ENCODE assay signal across 12 cellular contexts in genomic region chr11:27719575-27719925, GRCh38. TPM values are rescaled to one million over a fixed set of nuclear protein-coding genes. Genes with fewer than 3 reads are reported as not detected.
DNase-seq lines count a peak whose midpoint lies in the region; ATAC-seq, FAIRE-seq and TF ChIP-seq lines count a peak whose summit lies in the region.
"Had no signal": no experiment of that assay in that cellular context is flagged by ENCODE, and none has a peak within 500 bp of the region (broad histone marks: within the 10 kb centered on the region; RNA-seq: fewer than 3 reads in every experiment).

No MANE protein-coding gene starts in this region.

- H3K4me1 Mint-ChIP-seq in stimulated activated naive CD8-positive, alpha-beta T cell treated with anti-CD3 and anti-CD28 coated beads, Interleukin-15, amount 100 ng/mL, for 72 hours, result peaks cover 36% of the 10 kb centered on the region
- peaks cover 0 to 17% (median 6%) of the 10 kb centered on the region in 4 donors for H3K4me1 Mint-ChIP-seq in CD4-positive, alpha-beta memory T cell

- no peak for DNase-seq in AG09309 (ENCODE audit: low read depth)
- peak; percentile 65 for DNase-seq in NCI-H69 (lab: John Stamatoyannopoulos, UW)
- no peak for DNase-seq in esophagus muscularis mucosa (ENCODE audit: extremely low spot score)
- DNase-seq in pancreas, result no peak
- DNase-seq in stimulated activated naive CD8-positive, alpha-beta T cell treated with anti-CD3 and anti-CD28 coated beads, Interleukin-15, amount 100 ng/mL, for 72 hours, result no peak
- no peak for DNase-seq in activated CD8-positive, alpha-beta memory T cell treated with anti-CD3 and anti-CD28 coated beads for 24 hours
- no peak for DNase-seq in CD4-positive, alpha-beta memory T cell
- DNase-seq: activated effector memory CD4-positive, alpha-beta T cell treated with anti-CD3 and anti-CD28 coated beads, Interleukin-2, amount 50 U/mL, for 16 hours; midbrain; stimulated activated CD4-positive, alpha-beta T cell treated with anti-CD3 and anti-CD28 coated beads, Interleukin-4, amount 100 ng/mL, for 4 hours had no signal

- H3K36me3 Mint-ChIP-seq in CD4-positive, alpha-beta memory T cell, result peaks cover 4 to 12% of the 10 kb centered on the region in 2 donors

- TF ChIP-seq EP300 in esophagus muscularis mucosa (IDR thresholded peaks at IDR 0.05), result no peak

- H3K4me1 ChIP-seq in esophagus muscularis mucosa (peaks cover 25 to 45% (median 39%) of the 10 kb centered on the region in 4 donors), pancreas (peaks cover 0 to 14% (median 0%) of the 10 kb centered on the region in 3 donors)
- no peaks in the 10 kb centered on the region for H3K4me1 ChIP-seq in CD4-positive, alpha-beta memory T cell (ENCODE audit: insufficient read depth, low read length)

- POLR2A ChIA-PET in CD4-positive, alpha-beta memory T cell (lab: Charles Lee; ENCODE audit: partially characterized antibody), result no interaction called here

- H3K27me3 Mint-ChIP-seq in stimulated activated naive CD8-positive, alpha-beta T cell treated with anti-CD3 and anti-CD28 coated beads, Interleukin-15, amount 100 ng/mL, for 72 hours, result peaks cover 96% of the 10 kb centered on the region
- peaks cover 45 to 51% of the 10 kb centered on the region in 2 donors for H3K27me3 Mint-ChIP-seq in CD4-positive, alpha-beta memory T cell

- ATAC-seq in pancreas, result no peak
- no peak for ATAC-seq in stimulated activated naive CD8-positive, alpha-beta T cell treated with anti-CD3 and anti-CD28 coated beads, Interleukin-15, amount 100 ng/mL, for 72 hours
- ATAC-seq in HG03378 (IDR thresholded peaks at IDR 0.05; ENCODE audit: unreplicated experiment), result no peak

- 3% methylated on average over 12 of the region's 12 CpGs for WGBS in esophagus muscularis mucosa
- WGBS in pancreas, 2 donors, result 6 to 8% methylated on average over 11 to 12 of the region's 12 CpGs

- CTCF ChIA-PET in CD4-positive, alpha-beta memory T cell (lab: Charles Lee; ENCODE audit: partially characterized antibody), result no interaction called here

- H3K27ac ChIP-seq in esophagus muscularis mucosa (replicated peaks in 1 of 4) (no peak overlapping the region), pancreas (no peak overlapping the region)
- H3K27ac ChIP-seq in CD4-positive, alpha-beta memory T cell (ENCODE audit: low read depth, low read length), result no peak overlapping the region

- TF ChIP-seq POLR2A in esophagus muscularis mucosa (IDR thresholded peaks at IDR 0.05; ENCODE audit: low read depth), result no peak

- TF ChIP-seq CTCF in AG09309 (IDR thresholded peaks at IDR 0.05; ENCODE audit: control insufficient read depth, insufficient read depth, low read depth, low read length, missing control alignments) (no peak), esophagus muscularis mucosa (IDR thresholded peaks at IDR 0.05) (no peak), pancreas (IDR thresholded peaks at IDR 0.05) (no peak)

- H3K9me3 ChIP-seq in esophagus muscularis mucosa, result no peaks in the 10 kb centered on the region
- H3K9me3 ChIP-seq in pancreas, result no peaks in the 10 kb centered on the region
- H3K9me3 ChIP-seq in CD4-positive, alpha-beta memory T cell (ENCODE audit: control insufficient read depth in 1 of 2, low read length in 2 of 2), result no peaks in the 10 kb centered on the region

- intact Hi-C loops in esophagus muscularis mucosa (cut with DNase I) (no loop called here), pancreas (cut with DNase I) (no loop called here)
- intact Hi-C loops in CD4-positive, alpha-beta memory T cell (cut with micrococcal nuclease), result no loop called here

- H3K27me3 ChIP-seq in esophagus muscularis mucosa (peaks cover 0 to 98% (median 43%) of the 10 kb centered on the region in 4 donors), pancreas (peaks cover 3 to 31% (median 7%) of the 10 kb centered on the region in 4 donors)
- H3K27me3 ChIP-seq in CD4-positive, alpha-beta memory T cell (ENCODE audit: insufficient read depth, low read length), result peaks cover 24% of the 10 kb centered on the region

- H3K4me3 ChIP-seq in AG09309 (ENCODE audit: control insufficient read depth, low read depth, low read length) (peak overlapping the region; percentile 83), esophagus muscularis mucosa (peak overlapping the region; percentile 42 to 60 (median 51)), pancreas (peak overlapping the region in 3 of 4 donors; percentile 18 to 51 (median 35))
- H3K4me3 ChIP-seq in CD4-positive, alpha-beta memory T cell (ENCODE audit: low read length in 2 of 2), result no peak overlapping the region

- peaks cover 10 to 15% of the 10 kb centered on the region in 2 donors for H3K9me3 Mint-ChIP-seq in stimulated activated naive CD8-positive, alpha-beta T cell treated with anti-CD3 and anti-CD28 coated beads, Interleukin-15, amount 100 ng/mL, for 72 hours
- H3K9me3 Mint-ChIP-seq in CD4-positive, alpha-beta memory T cell, result peaks cover 0 to 38% (median 24%) of the 10 kb centered on the region in 8 donors

- no peak overlapping the region for H3K4me3 Mint-ChIP-seq in stimulated activated naive CD8-positive, alpha-beta T cell treated with anti-CD3 and anti-CD28 coated beads, Interleukin-15, amount 100 ng/mL, for 72 hours
- no peak overlapping the region for H3K4me3 Mint-ChIP-seq in CD4-positive, alpha-beta memory T cell

- FAIRE-seq in pancreas (lab: Jason Lieb, UNC), result no peak

- H3K36me3 ChIP-seq in esophagus muscularis mucosa (no peaks in the 10 kb centered on the region), pancreas (no peaks in the 10 kb centered on the region)
- H3K36me3 ChIP-seq in CD4-positive, alpha-beta memory T cell (ENCODE audit: insufficient read depth, low read length), result no peaks in the 10 kb centered on the region

- H3K27ac Mint-ChIP-seq in stimulated activated naive CD8-positive, alpha-beta T cell treated with anti-CD3 and anti-CD28 coated beads, Interleukin-15, amount 100 ng/mL, for 72 hours, result no peak overlapping the region
- H3K27ac Mint-ChIP-seq in CD4-positive, alpha-beta memory T cell, result no peak overlapping the region
- H3K27ac Mint-ChIP-seq: IgD-negative memory B cell had no signal

RNA-seq across cellular contexts. Expression of gene BDNF, which starts 19.3 kb away (rescaled TPM):
- total RNA-seq in esophagus muscularis mucosa (under 1 TPM in 3 of 4 donors, not detected in 1; 0.17 to 0.23 (median 0.19) TPM), pancreas (under 1 TPM; 0.04 to 0.09 (median 0.07) TPM)
- under 1 TPM; 0.12 to 0.15 TPM for polyA plus RNA-seq in pancreas
- not detected for total RNA-seq in CD4-positive, alpha-beta memory T cell
- polyA plus RNA-seq in CD4-positive, alpha-beta memory T cell, result not detected
- polyA plus RNA-seq: IgD-negative memory B cell had no signal

Comparison
In these comparisons a context has a peak if more than half of its experiments do, and no peak if none do; other contexts are left out.
1. H3K4me3 ChIP-seq: peak in AG09309 (single experiment), esophagus muscularis mucosa (4 of 4) and pancreas (3 of 4); none in CD4-positive, alpha-beta memory T cell (0 of 2).